Comparison of ENCODE assay signal across 1 cellular context in genomic region chr3:196936288-196936687, GRCh38.
TF ChIP-seq lines count a peak whose summit lies in the region.

No MANE protein-coding gene starts in this region.

TF ChIP-seq in endothelial cell of umbilical vein, 7 proteins besides CTCF, POLR2A, EP300 and RAD21:
- no peak for TF ChIP-seq FOS (IDR thresholded peaks at IDR 0.05; ENCODE audit: borderline replicate concordance, insufficient read depth, low read length)
- no peak for TF ChIP-seq EZH2 (IDR thresholded peaks at IDR 0.05; ENCODE audit: borderline replicate concordance, low read depth, low read length, severe bottlenecking)
- no peak for TF ChIP-seq POLR2AphosphoS5 (IDR thresholded peaks at IDR 0.05; ENCODE audit: insufficient read depth, low read depth, low read length)
- no peak for TF ChIP-seq JUN (IDR thresholded peaks at IDR 0.05; ENCODE audit: borderline replicate concordance, insufficient read depth, insufficient read length, low read depth)
- no peak for TF ChIP-seq GATA2 (IDR thresholded peaks at IDR 0.05; ENCODE audit: insufficient read depth, insufficient read length, low read depth, low read length)
- TF ChIP-seq MYC (IDR thresholded peaks at IDR 0.05; ENCODE audit: low read depth, low read length), result no peak
- TF ChIP-seq MAX (IDR thresholded peaks at IDR 0.05; ENCODE audit: insufficient read depth, insufficient read length), result no peak
